ENCODE assay signal across 14 cellular contexts in genomic region chr5:132478498-132478855, GRCh38. TPM values are rescaled to one million over a fixed set of nuclear protein-coding genes. Genes with fewer than 3 reads are reported as not detected.
DNase-seq lines count a peak whose midpoint lies in the region; ATAC-seq and TF ChIP-seq lines count a peak whose summit lies in the region.
"Had no signal": no experiment of that assay in that cellular context is flagged by ENCODE, and none has a peak within 500 bp of the region (broad histone marks: within the 10 kb centered on the region; RNA-seq: fewer than 3 reads in every experiment).

No MANE protein-coding gene starts in this region.

- H3K36me3 ChIP-seq in mucosa of rectum (ENCODE audit: control insufficient read depth in 2 of 2, insufficient read depth in 2 of 2, low read length in 2 of 2) = peaks cover 4 to 8% of the 10 kb centered on the region in 2 donors
- H3K36me3 ChIP-seq in tibial nerve = peaks cover 0 to 26% (median 5%) of the 10 kb centered on the region in 3 donors
- peaks cover 9% of the 10 kb centered on the region in 2 experiments for H3K36me3 ChIP-seq in SK-N-SH (replicated peaks in 1 of 2; ENCODE audit: control insufficient read depth in 1 of 2, insufficient read depth in 2 of 2, low read length in 1 of 2)

- no peak for ATAC-seq in activated naive CD8-positive, alpha-beta T cell treated with anti-CD3 and anti-CD28 coated beads, Interleukin-2, amount 50 U/mL, for 24 hours
- no peak for ATAC-seq in activated T-helper 17 cell treated with anti-CD3 and anti-CD28 coated beads, Interleukin-2, amount 50 U/mL, for 72 hours (replicated peaks)
- ATAC-seq in HG02885 (IDR thresholded peaks at IDR 0.05; ENCODE audit: poor library complexity, unreplicated experiment) = no peak

- CTCF ChIA-PET in SK-N-SH (lab: Yijun Ruan, JAX) = interaction anchor here (1.0 to 3.0 kb wide), 5 partner anchors 9 to 55 kb away, joined by 3 to 12 read pairs (median 3); no protein-coding TSS in a partner anchor

- H3K4me3 ChIP-seq in mucosa of rectum (ENCODE audit: low read length in 2 of 2) (no peak overlapping the region), tibial nerve (no peak overlapping the region), SK-N-SH (ENCODE audit: low read depth in 2 of 2, low read length in 1 of 2) (no peak overlapping the region)
- H3K4me3 ChIP-seq: K562 had no signal

- H3K79me2 ChIP-seq in SK-N-SH (ENCODE audit: insufficient read depth) = no peaks in the 10 kb centered on the region

- no peak for TF ChIP-seq POLR2A in tibial nerve (IDR thresholded peaks at IDR 0.05)

- H3K4me2 ChIP-seq in SK-N-SH = no peak overlapping the region

- 25% methylated on average over 2 of the region's 2 CpGs for WGBS in tibial nerve, 2 donors
- WGBS in SK-N-SH (ENCODE audit: low lambda C conversion rate) = 100% methylated on average over 1 of the region's 2 CpGs

- no peaks in the 10 kb centered on the region for H3K27me3 ChIP-seq in mucosa of rectum (ENCODE audit: control insufficient read depth in 2 of 2, insufficient read depth in 2 of 2, low read length in 2 of 2)
- no peaks in the 10 kb centered on the region for H3K27me3 ChIP-seq in tibial nerve
- no peaks in the 10 kb centered on the region for H3K27me3 ChIP-seq in SK-N-SH (ENCODE audit: insufficient read depth)

- H3K27me3 Mint-ChIP-seq in activated naive CD8-positive, alpha-beta T cell = no peaks in the 10 kb centered on the region
- no peaks in the 10 kb centered on the region for H3K27me3 Mint-ChIP-seq in activated naive CD8-positive, alpha-beta T cell treated with anti-CD3 and anti-CD28 coated beads, Interleukin-2, amount 50 U/mL, for 24 hours
- no peaks in the 10 kb centered on the region for H3K27me3 Mint-ChIP-seq in activated T-helper 17 cell treated with anti-CD3 and anti-CD28 coated beads, Interleukin-2, amount 50 U/mL, for 72 hours

- H3K9me3 Mint-ChIP-seq in activated naive CD8-positive, alpha-beta T cell (ENCODE audit: low read depth) = no peaks in the 10 kb centered on the region
- H3K9me3 Mint-ChIP-seq in activated naive CD8-positive, alpha-beta T cell treated with anti-CD3 and anti-CD28 coated beads, Interleukin-2, amount 50 U/mL, for 24 hours = no peaks in the 10 kb centered on the region
- no peaks in the 10 kb centered on the region for H3K9me3 Mint-ChIP-seq in activated T-helper 17 cell treated with anti-CD3 and anti-CD28 coated beads, Interleukin-2, amount 50 U/mL, for 72 hours
- H3K9me3 Mint-ChIP-seq: endodermal cell had no signal

- H3K36me3 Mint-ChIP-seq in activated naive CD8-positive, alpha-beta T cell = peaks cover 2% of the 10 kb centered on the region
- H3K36me3 Mint-ChIP-seq in activated naive CD8-positive, alpha-beta T cell treated with anti-CD3 and anti-CD28 coated beads, Interleukin-2, amount 50 U/mL, for 24 hours (ENCODE audit: low read depth) = peaks cover 15% of the 10 kb centered on the region
- H3K36me3 Mint-ChIP-seq in activated T-helper 17 cell treated with anti-CD3 and anti-CD28 coated beads, Interleukin-2, amount 50 U/mL, for 72 hours (ENCODE audit: low read depth) = peaks cover 22% of the 10 kb centered on the region

- H3K9me2 ChIP-seq in SK-N-SH = no peaks in the 10 kb centered on the region

- POLR2A ChIA-PET in SK-N-SH (lab: Yijun Ruan, JAX) = no interaction called here

- H3K4me1 Mint-ChIP-seq in activated naive CD8-positive, alpha-beta T cell (ENCODE audit: low read depth) = peaks cover 61% of the 10 kb centered on the region
- peaks cover 74% of the 10 kb centered on the region for H3K4me1 Mint-ChIP-seq in activated naive CD8-positive, alpha-beta T cell treated with anti-CD3 and anti-CD28 coated beads, Interleukin-2, amount 50 U/mL, for 24 hours
- peaks cover 40% of the 10 kb centered on the region for H3K4me1 Mint-ChIP-seq in activated T-helper 17 cell treated with anti-CD3 and anti-CD28 coated beads, Interleukin-2, amount 50 U/mL, for 72 hours

- peak overlapping the region; percentile 46 to 64 for H3K27ac ChIP-seq in mucosa of rectum (ENCODE audit: low read depth in 2 of 2, low read length in 2 of 2)
- peak overlapping the region in 3 of 4 donors; percentile 5 to 55 (median 40) for H3K27ac ChIP-seq in tibial nerve
- no peak overlapping the region for H3K27ac ChIP-seq in SK-N-SH (ENCODE audit: low read depth in 2 of 2, low read length in 1 of 2)

- H3F3A ChIP-seq in SK-N-SH (replicated peaks; ENCODE audit: insufficient read depth) = peaks cover 3% of the 10 kb centered on the region

- peaks cover 46 to 49% of the 10 kb centered on the region in 2 donors for H3K4me1 ChIP-seq in mucosa of rectum (ENCODE audit: control insufficient read depth in 2 of 2, insufficient read depth in 2 of 2, low read length in 2 of 2)
- H3K4me1 ChIP-seq in tibial nerve = peaks cover 0 to 53% (median 42%) of the 10 kb centered on the region in 4 donors
- H3K4me1 ChIP-seq in SK-N-SH (ENCODE audit: control insufficient read depth in 1 of 2, insufficient read depth in 2 of 2, low read depth in 1 of 2, low read length in 1 of 2) = peaks cover 0 to 22% of the 10 kb centered on the region in 2 experiments; a peak in 1 of 4 replicates

- TF ChIP-seq CTCF in tibial nerve (IDR thresholded peaks at IDR 0.05) (no peak), SK-N-SH (IDR thresholded peaks at IDR 0.05) (no peak)

- H3K4me3 Mint-ChIP-seq in activated naive CD8-positive, alpha-beta T cell = no peak overlapping the region
- H3K4me3 Mint-ChIP-seq in activated naive CD8-positive, alpha-beta T cell treated with anti-CD3 and anti-CD28 coated beads, Interleukin-2, amount 50 U/mL, for 24 hours = no peak overlapping the region
- no peak overlapping the region for H3K4me3 Mint-ChIP-seq in activated T-helper 17 cell treated with anti-CD3 and anti-CD28 coated beads, Interleukin-2, amount 50 U/mL, for 72 hours
- H3K4me3 Mint-ChIP-seq: endodermal cell had no signal

- no peak for DNase-seq in activated naive CD8-positive, alpha-beta T cell treated with anti-CD3 and anti-CD28 coated beads, Interleukin-2, amount 50 U/mL, for 24 hours
- DNase-seq in tibial nerve (ENCODE audit: low spot score in 2 of 2) = no peak
- DNase-seq in SK-N-SH = no peak
- no peak for DNase-seq in NCI-H1048 (lab: John Stamatoyannopoulos, UW)
- DNase-seq: activated CD4-positive, alpha-beta T cell treated with anti-CD3 and anti-CD28 coated beads for 1 hour; amygdala; endodermal cell; mesendoderm; retina had no signal

- H3K27ac Mint-ChIP-seq in activated naive CD8-positive, alpha-beta T cell = peak overlapping the region; percentile 77
- H3K27ac Mint-ChIP-seq in activated naive CD8-positive, alpha-beta T cell treated with anti-CD3 and anti-CD28 coated beads, Interleukin-2, amount 50 U/mL, for 24 hours = no peak overlapping the region
- peak overlapping the region; percentile 69 for H3K27ac Mint-ChIP-seq in activated T-helper 17 cell treated with anti-CD3 and anti-CD28 coated beads, Interleukin-2, amount 50 U/mL, for 72 hours
- H3K27ac Mint-ChIP-seq: endodermal cell had no signal

- H3K9ac ChIP-seq in mucosa of rectum (ENCODE audit: low read depth in 1 of 2, low read length in 2 of 2) (peak overlapping the region; percentile 10 to 56), SK-N-SH (no peak overlapping the region)

- no peaks in the 10 kb centered on the region for H4K20me1 ChIP-seq in SK-N-SH (ENCODE audit: insufficient read depth)

- TF ChIP-seq RAD21 in SK-N-SH (IDR thresholded peaks at IDR 0.05; ENCODE audit: low read length) = no peak

- TF ChIP-seq EP300 in tibial nerve (IDR thresholded peaks at IDR 0.05) (no peak), SK-N-SH (IDR thresholded peaks at IDR 0.05; ENCODE audit: borderline replicate concordance in 1 of 2, low read depth in 1 of 2, low read length in 1 of 2) (no peak)

- no peaks in the 10 kb centered on the region for H3K9me3 ChIP-seq in mucosa of rectum (ENCODE audit: control insufficient read depth in 2 of 2, low read length in 2 of 2)
- H3K9me3 ChIP-seq in tibial nerve = no peaks in the 10 kb centered on the region
- no peaks in the 10 kb centered on the region for H3K9me3 ChIP-seq in SK-N-SH

- H2AFZ ChIP-seq in SK-N-SH (ENCODE audit: low read depth) = no peak overlapping the region

TF ChIP-seq in SK-N-SH, 30 proteins besides CTCF, POLR2A, EP300 and RAD21 (continues in another document):
- TF ChIP-seq RXRA (IDR thresholded peaks at IDR 0.05; ENCODE audit: borderline replicate concordance, low read depth) = no peak
- TF ChIP-seq USF1 (IDR thresholded peaks at IDR 0.05; ENCODE audit: borderline replicate concordance, low read depth) = no peak
- no peak for TF ChIP-seq GATA2 (CRISPR knock-in tag; IDR thresholded peaks at IDR 0.05)
- no peak for TF ChIP-seq CHD2 (IDR thresholded peaks at IDR 0.05; ENCODE audit: low read length, partially characterized antibody)
- no peak for TF ChIP-seq ELF1 (IDR thresholded peaks at IDR 0.05)
- no peak for TF ChIP-seq USF2 (IDR thresholded peaks at IDR 0.05; ENCODE audit: borderline replicate concordance, low read depth, low read length)

RNA-seq across cellular contexts. Expression of gene IRF1, which starts 12.1 kb away (rescaled TPM):
- 100 to 1,000 TPM; 125 to 174 TPM for total RNA-seq in activated T-helper 17 cell treated with anti-CD3 and anti-CD28 coated beads, Interleukin-2, amount 50 U/mL, for 72 hours
- total RNA-seq in tibial nerve = 10 to 100 TPM; 15.1 to 36.9 (median 28.4) TPM
- 13.8 and 15.2 TPM in 2 replicates for polyA plus RNA-seq in SK-N-SH (2012; rRNA removed)
- 9.0 and 11.2 TPM in 2 replicates for polyA plus RNA-seq in SK-N-SH (2012; cell fraction: cytosol; rRNA removed)
- polyA plus RNA-seq in SK-N-SH (2012; cell fraction: nucleus; rRNA removed) = 30.4 and 31.8 TPM in 2 replicates

Comparison
In these comparisons a context has a peak if more than half of its experiments do, and no peak if none do; other contexts are left out.
1. H3K27ac ChIP-seq: peak in mucosa of rectum (2 of 2) and tibial nerve (3 of 4); none in SK-N-SH (0 of 2).